Comparison of ENCODE assay signal across 11 cellular contexts in the genomic region with DNA sequence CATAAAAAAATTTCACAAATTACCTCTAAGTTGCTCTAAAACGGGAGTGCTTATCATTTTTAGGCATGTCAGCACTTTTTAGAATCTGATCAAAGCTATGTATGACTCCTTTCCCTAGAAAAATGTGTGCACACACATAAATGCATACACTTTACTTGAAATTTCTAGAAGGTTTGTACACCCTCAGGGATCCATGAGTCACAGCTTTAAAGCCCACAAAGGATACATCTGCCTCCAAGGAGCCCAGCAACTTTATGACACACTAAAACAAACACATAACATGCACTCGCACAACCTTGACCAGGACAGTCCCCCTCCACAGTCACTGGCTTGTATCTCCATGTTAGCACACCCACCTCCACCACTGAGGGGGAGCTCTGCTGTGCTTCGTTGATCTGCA.
A peak's percentile ranks its signal among the peaks of the same experiment; 100 is the strongest.
DNase-seq lines count a peak whose midpoint lies in the region; TF ChIP-seq lines count a peak whose summit lies in the region.
"Had no signal": no experiment of that assay in that cellular context is flagged by ENCODE, and none has a peak within 500 bp of the region (broad histone marks: within the 10 kb centered on the region; RNA-seq: fewer than 3 reads in every experiment).

No MANE protein-coding gene starts in this region.

- H3K27ac ChIP-seq in epithelial cell of prostate, result no peak overlapping the region
- no peak overlapping the region for H3K27ac ChIP-seq in prostate gland

- DNase-seq in GM04503 (ENCODE audit: low read depth) (peak; percentile 80), RKO (ENCODE audit: low spot score) (peak; percentile 6), epithelial cell of prostate (ENCODE audit: low read depth, low spot score) (peak; percentile 69), renal cortical epithelial cell (ENCODE audit: low read depth) (peak; percentile 97), NK-92 (lab: John Stamatoyannopoulos, UW; ENCODE audit: unreplicated experiment) (no peak), DMS79 (lab: John Stamatoyannopoulos, UW) (no peak), prostate gland (ENCODE audit: low spot score) (no peak)
- DNase-seq: activated CD4-positive, alpha-beta T cell treated with anti-CD3 and anti-CD28 coated beads, Interleukin-2, amount 50 U/mL, for 4 hours; cerebellar nuclear complex; NCI-H1048; OCI-M1 had no signal

- TF ChIP-seq POLR2A in prostate gland (IDR thresholded peaks at IDR 0.05), result no peak

- WGBS in prostate gland, result 62% methylated on average over 3 of the region's 3 CpGs

- no peaks in the 10 kb centered on the region for H3K27me3 ChIP-seq in prostate gland (replicated peaks; ENCODE audit: insufficient read depth)

- no peaks in the 10 kb centered on the region for H3K9me3 ChIP-seq in prostate gland

- intact Hi-C loops in prostate gland (cut with DNase I), result no loop called here

- TF ChIP-seq CTCF in prostate gland (IDR thresholded peaks at IDR 0.05), result no peak

- no peaks in the 10 kb centered on the region for H3K4me1 ChIP-seq in prostate gland (replicated peaks)

- no peak overlapping the region for H3K4me3 ChIP-seq in prostate gland

- no peaks in the 10 kb centered on the region for H3K36me3 ChIP-seq in prostate gland

Comparison
In these comparisons a context has a peak if more than half of its experiments do, and no peak if none do; other contexts are left out.
1. DNase-seq: peak in GM04503 (single experiment), RKO (single experiment), epithelial cell of prostate (single experiment) and renal cortical epithelial cell (single experiment); none in NK-92 (single experiment), DMS79 (single experiment) and prostate gland (single experiment).